ENCODE assay signal across 8 cellular contexts in the genomic region with DNA sequence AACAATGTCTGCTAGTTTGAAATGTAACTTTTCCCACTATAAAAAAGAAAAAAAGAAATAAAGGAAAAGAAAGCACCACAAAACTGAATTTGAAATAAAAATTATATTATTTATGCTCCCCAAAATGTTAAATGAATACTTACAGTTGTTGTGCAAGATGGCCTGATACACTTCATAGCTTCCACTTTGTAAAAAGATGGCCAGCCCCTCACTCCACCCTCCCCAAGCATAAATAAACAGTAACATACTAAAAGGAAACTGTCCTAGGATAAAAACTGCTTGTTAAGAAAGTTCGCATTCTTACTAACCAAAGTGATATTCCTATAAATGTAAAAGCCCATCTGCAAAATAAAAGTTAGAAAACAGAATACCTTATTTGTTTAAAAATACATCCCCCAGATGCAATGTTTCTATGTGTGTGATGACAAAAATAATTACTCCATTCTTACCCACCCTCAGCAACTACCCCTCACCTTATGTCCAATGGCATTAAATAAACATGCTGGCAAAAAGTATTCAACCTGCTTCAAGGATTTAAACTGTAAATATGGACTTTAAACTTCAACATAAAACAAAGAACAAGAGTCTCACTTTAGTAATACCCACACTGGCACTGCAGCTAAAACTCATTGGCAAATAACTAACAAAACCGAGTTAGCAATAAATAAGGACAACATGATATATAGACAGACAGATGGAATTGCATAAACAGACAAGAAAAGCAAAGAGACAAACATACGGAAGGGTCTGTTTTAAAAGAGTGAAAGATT. TPM values are rescaled to one million over a fixed set of nuclear protein-coding genes. Genes with fewer than 3 reads are reported as not detected.
DNase-seq lines count a peak whose midpoint lies in the region; ATAC-seq and TF ChIP-seq lines count a peak whose summit lies in the region.

No MANE protein-coding gene starts in this region.

- peaks cover 13% of the 10 kb centered on the region for H3K36me3 Mint-ChIP-seq in activated naive CD4-positive, alpha-beta T cell treated with anti-CD3 and anti-CD28 coated beads, Interleukin-2, amount 50 U/mL, for 24 hours
- no peaks in the 10 kb centered on the region for H3K36me3 Mint-ChIP-seq in activated T-helper 1 cell treated with anti-CD3 and anti-CD28 coated beads, Interleukin-12 subunit alpha, Interleukin-12 subunit beta, Interleukin-2, Interleukin-4 antibody, amounts not matched to agents 30 ng/mL and 10 ng/mL and 1 ng/mL, durations not matched to agents 14 hours and 24 hours and 36 hours (ENCODE audit: low read depth)

- peak overlapping the region; percentile 66 for H3K27ac Mint-ChIP-seq in activated naive CD4-positive, alpha-beta T cell treated with anti-CD3 and anti-CD28 coated beads, Interleukin-2, amount 50 U/mL, for 24 hours
- no peak overlapping the region for H3K27ac Mint-ChIP-seq in activated T-helper 1 cell treated with anti-CD3 and anti-CD28 coated beads, Interleukin-12 subunit alpha, Interleukin-12 subunit beta, Interleukin-2, Interleukin-4 antibody, amounts not matched to agents 30 ng/mL and 10 ng/mL and 1 ng/mL, durations not matched to agents 14 hours and 24 hours and 36 hours

- peak overlapping the region; percentile 81 for H3K4me3 Mint-ChIP-seq in activated naive CD4-positive, alpha-beta T cell treated with anti-CD3 and anti-CD28 coated beads, Interleukin-2, amount 50 U/mL, for 24 hours
- no peak overlapping the region for H3K4me3 Mint-ChIP-seq in activated T-helper 1 cell treated with anti-CD3 and anti-CD28 coated beads, Interleukin-12 subunit alpha, Interleukin-12 subunit beta, Interleukin-2, Interleukin-4 antibody, amounts not matched to agents 30 ng/mL and 10 ng/mL and 1 ng/mL, durations not matched to agents 14 hours and 24 hours and 36 hours

- 33% methylated on average over 3 of the region's 3 CpGs for WGBS in urinary bladder

- H3K4me1 ChIP-seq in muscle layer of duodenum (ENCODE audit: control insufficient read depth in 1 of 2, insufficient read depth in 2 of 2, low read length in 2 of 2) (peaks cover 5 to 10% of the 10 kb centered on the region in 2 donors), urinary bladder (ENCODE audit: insufficient read depth) (no peaks in the 10 kb centered on the region)

- H3K36me3 ChIP-seq in muscle layer of duodenum (ENCODE audit: control insufficient read depth in 1 of 2, insufficient read depth in 2 of 2, low read length in 2 of 2) (peaks cover 4% of the 10 kb centered on the region in 2 donors), urinary bladder (ENCODE audit: insufficient read depth) (no peaks in the 10 kb centered on the region)

- DNase-seq in activated naive CD4-positive, alpha-beta T cell treated with Interleukin-2 at 50 U/mL for 16 hours: no peak
- DNase-seq in cardiac fibroblast (ENCODE audit: low read depth in 2 of 2): peak in 1 of 2 donors; percentile 16
- DNase-seq in stimulated activated CD4-positive, alpha-beta T cell treated with anti-CD3 and anti-CD28 coated beads, Interleukin-4, amount 100 ng/mL, for 4 hours: no peak
- no peak for DNase-seq in activated T-helper 1 cell treated with anti-CD3 and anti-CD28 coated beads, Interleukin-12 subunit alpha, Interleukin-12 subunit beta, Interleukin-2, Interleukin-4 antibody, amounts not matched to agents 30 ng/mL and 10 ng/mL and 1 ng/mL, durations not matched to agents 14 hours and 24 hours and 36 hours (ENCODE audit: low spot score)

- H3K27me3 ChIP-seq in muscle layer of duodenum (ENCODE audit: low read depth, low read length): no peaks in the 10 kb centered on the region

- no peak for TF ChIP-seq CTCF in cardiac fibroblast (IDR thresholded peaks at IDR 0.05; ENCODE audit: low read depth, low read length)

- peaks cover 75% of the 10 kb centered on the region for H3K4me1 Mint-ChIP-seq in activated naive CD4-positive, alpha-beta T cell treated with anti-CD3 and anti-CD28 coated beads, Interleukin-2, amount 50 U/mL, for 24 hours
- peaks cover 16% of the 10 kb centered on the region for H3K4me1 Mint-ChIP-seq in activated T-helper 1 cell treated with anti-CD3 and anti-CD28 coated beads, Interleukin-12 subunit alpha, Interleukin-12 subunit beta, Interleukin-2, Interleukin-4 antibody, amounts not matched to agents 30 ng/mL and 10 ng/mL and 1 ng/mL, durations not matched to agents 14 hours and 24 hours and 36 hours (ENCODE audit: low read depth)

- peak overlapping the region; percentile 22 to 41 for H3K4me3 ChIP-seq in cardiac fibroblast (replicated peaks in 1 of 2; ENCODE audit: low read depth in 2 of 2, low read length in 2 of 2)
- H3K4me3 ChIP-seq in muscle layer of duodenum (ENCODE audit: low read depth in 1 of 2, low read length in 2 of 2): peak overlapping the region; percentile 62 to 80
- peak overlapping the region; percentile 40 for H3K4me3 ChIP-seq in urinary bladder (ENCODE audit: low read depth, low read length)

- H3K9me3 Mint-ChIP-seq in activated naive CD4-positive, alpha-beta T cell treated with anti-CD3 and anti-CD28 coated beads, Interleukin-2, amount 50 U/mL, for 24 hours: no peaks in the 10 kb centered on the region
- no peaks in the 10 kb centered on the region for H3K9me3 Mint-ChIP-seq in activated T-helper 1 cell treated with anti-CD3 and anti-CD28 coated beads, Interleukin-12 subunit alpha, Interleukin-12 subunit beta, Interleukin-2, Interleukin-4 antibody, amounts not matched to agents 30 ng/mL and 10 ng/mL and 1 ng/mL, durations not matched to agents 14 hours and 24 hours and 36 hours

- no peaks in the 10 kb centered on the region for H3K27me3 Mint-ChIP-seq in activated naive CD4-positive, alpha-beta T cell treated with anti-CD3 and anti-CD28 coated beads, Interleukin-2, amount 50 U/mL, for 24 hours
- H3K27me3 Mint-ChIP-seq in activated T-helper 1 cell treated with anti-CD3 and anti-CD28 coated beads, Interleukin-12 subunit alpha, Interleukin-12 subunit beta, Interleukin-2, Interleukin-4 antibody, amounts not matched to agents 30 ng/mL and 10 ng/mL and 1 ng/mL, durations not matched to agents 14 hours and 24 hours and 36 hours (ENCODE audit: insufficient read depth): no peaks in the 10 kb centered on the region

- H3K27ac ChIP-seq in muscle layer of duodenum (ENCODE audit: low read length): peak overlapping the region; percentile 90
- H3K27ac ChIP-seq in urinary bladder (ENCODE audit: low read depth): peak overlapping the region; percentile 38

- H3K9me3 ChIP-seq in muscle layer of duodenum (ENCODE audit: control insufficient read depth in 1 of 2, low read length in 2 of 2): no peaks in the 10 kb centered on the region

- intact Hi-C loops in activated T-helper 1 cell treated with anti-CD3 and anti-CD28 coated beads, Interleukin-12 subunit alpha, Interleukin-12 subunit beta, Interleukin-2, Interleukin-4 antibody, amounts not matched to agents 30 ng/mL and 10 ng/mL and 1 ng/mL, durations not matched to agents 14 hours and 24 hours and 36 hours (cut with micrococcal nuclease): loop anchor here (10.0 kb wide), 2 partner anchors 236 to 944 kb away; no protein-coding TSS in a partner anchor

- ATAC-seq in GM21717 (IDR thresholded peaks at IDR 0.05; ENCODE audit: unreplicated experiment): no peak

RNA-seq across cellular contexts. Expression of gene ZBTB20, which starts 47.8 kb away (rescaled TPM):
- 99.9 TPM for total RNA-seq in urinary bladder
- polyA plus RNA-seq in urinary bladder: 1.5 TPM
- 3.4 and 4.1 TPM in 2 replicates for total RNA-seq in activated T-helper 1 cell treated with anti-CD3 and anti-CD28 coated beads, Interleukin-12 subunit alpha, Interleukin-12 subunit beta, Interleukin-2, Interleukin-4 antibody, amounts not matched to agents 30 ng/mL and 10 ng/mL and 1 ng/mL, durations not matched to agents 14 hours and 24 hours and 36 hours

Comparison
In these comparisons a context has a peak if more than half of its experiments do, and no peak if none do; other contexts are left out.
1. RNA of gene ZBTB20, which starts 47.8 kb away (total RNA-seq): 99.9 TPM in urinary bladder (single experiment); 3.4 to 4.1 TPM in activated T-helper 1 cell treated with anti-CD3 and anti-CD28 coated beads, Interleukin-12 subunit alpha, Interleukin-12 subunit beta, Interleukin-2, Interleukin-4 antibody, amounts not matched to agents 30 ng/mL and 10 ng/mL and 1 ng/mL, durations not matched to agents 14 hours and 24 hours and 36 hours; every median in the first group is over 10 times any median in the second.
2. Peak in every context shown above with its lines, with median percentiles within 50 percentile points of each other: H3K4me3 ChIP-seq.